Comparison of ENCODE assay signal across 12 cellular contexts in genomic region chr9:133677126-133678010, GRCh38. TPM values are rescaled to one million over a fixed set of nuclear protein-coding genes. Genes with fewer than 3 reads are reported as not detected.
DNase-seq lines count a peak whose midpoint lies in the region; ATAC-seq and TF ChIP-seq lines count a peak whose summit lies in the region.
"Had no signal": no experiment of that assay in that cellular context is flagged by ENCODE, and none has a peak within 500 bp of the region (broad histone marks: within the 10 kb centered on the region; RNA-seq: fewer than 3 reads in every experiment).

No MANE protein-coding gene starts in this region.

- DNase-seq in OCI-M1 (lab: John Stamatoyannopoulos, UW) = peak; percentile 27
- peak; percentile 63 for DNase-seq in activated CD4-positive, alpha-beta T cell treated with anti-CD3 and anti-CD28 coated beads, Interleukin-2, amount 50 U/mL, for 1 hour
- peak; percentile 26 for DNase-seq in activated naive CD8-positive, alpha-beta T cell treated with anti-CD3 and anti-CD28 coated beads for 36 hours
- peak; percentile 67 for DNase-seq in stimulated activated CD4-positive, alpha-beta T cell treated with anti-CD3 and anti-CD28 coated beads, Interleukin-1b, Interleukin-23, amount 100 ng/mL, for 48 hours
- no peak for DNase-seq in sciatic nerve (ENCODE audit: low spot score)
- DNase-seq in SIG-M5 treated with dmso at 0.1 percent for 504 hours (lab: John Stamatoyannopoulos, UW; ENCODE audit: unreplicated experiment) = no peak
- DNase-seq in endothelial cell (ENCODE audit: low spot score) = no peak
- DNase-seq in NCI-H2107 treated with DMSO at 0.1 percent for 48 hours (lab: John Stamatoyannopoulos, UW; ENCODE audit: unreplicated experiment) = no peak
- DNase-seq: hippocampal formation, NCI-H2081, transverse colon had no signal

- peaks cover 26% of the 10 kb centered on the region for H3K4me1 Mint-ChIP-seq in activated naive CD8-positive, alpha-beta T cell treated with anti-CD3 and anti-CD28 coated beads for 36 hours
- H3K4me1 Mint-ChIP-seq in endothelial cell (ENCODE audit: unreplicated experiment) = peaks cover 13% of the 10 kb centered on the region

- TF ChIP-seq CTCF in endothelial cell (IDR thresholded peaks at IDR 0.05; ENCODE audit: unreplicated experiment) = no peak

- H3K27ac Mint-ChIP-seq in activated naive CD8-positive, alpha-beta T cell treated with anti-CD3 and anti-CD28 coated beads for 36 hours = no peak overlapping the region
- H3K27ac Mint-ChIP-seq in endothelial cell (ENCODE audit: unreplicated experiment) = no peak overlapping the region

- H3K27me3 Mint-ChIP-seq in activated naive CD8-positive, alpha-beta T cell treated with anti-CD3 and anti-CD28 coated beads for 36 hours = no peaks in the 10 kb centered on the region
- H3K27me3 Mint-ChIP-seq in endothelial cell (ENCODE audit: unreplicated experiment) = peaks cover 9% of the 10 kb centered on the region

- peaks cover 4% of the 10 kb centered on the region for H3K36me3 Mint-ChIP-seq in activated naive CD8-positive, alpha-beta T cell treated with anti-CD3 and anti-CD28 coated beads for 36 hours
- H3K36me3 Mint-ChIP-seq in endothelial cell (ENCODE audit: low read depth, unreplicated experiment) = peaks cover 3% of the 10 kb centered on the region

- H3K4me3 Mint-ChIP-seq in activated naive CD8-positive, alpha-beta T cell treated with anti-CD3 and anti-CD28 coated beads for 36 hours = no peak overlapping the region
- no peak overlapping the region for H3K4me3 Mint-ChIP-seq in endothelial cell (ENCODE audit: unreplicated experiment)

- ATAC-seq in sciatic nerve = no peak

- intact Hi-C loops in sciatic nerve (cut with DNase I) = no loop called here

- H3K9me3 Mint-ChIP-seq in activated naive CD8-positive, alpha-beta T cell treated with anti-CD3 and anti-CD28 coated beads for 36 hours = no peaks in the 10 kb centered on the region
- H3K9me3 Mint-ChIP-seq in endothelial cell (ENCODE audit: unreplicated experiment) = no peaks in the 10 kb centered on the region

RNA-seq across cellular contexts. Expression of gene DBH, which starts 41.2 kb away (rescaled TPM):
- not detected for total RNA-seq in activated naive CD8-positive, alpha-beta T cell treated with anti-CD3 and anti-CD28 coated beads for 36 hours
- total RNA-seq in sciatic nerve (0.13 TPM), endothelial cell (ENCODE audit: unreplicated experiment) (0.08 TPM)
- total RNA-seq: HT-29, transverse colon had no signal

Comparison
In these comparisons a context has a peak if more than half of its experiments do, and no peak if none do; other contexts are left out.
1. DNase-seq: peak in OCI-M1 (single experiment), activated CD4-positive, alpha-beta T cell treated with anti-CD3 and anti-CD28 coated beads, Interleukin-2, amount 50 U/mL, for 1 hour (single experiment), activated naive CD8-positive, alpha-beta T cell treated with anti-CD3 and anti-CD28 coated beads for 36 hours (single experiment) and stimulated activated CD4-positive, alpha-beta T cell treated with anti-CD3 and anti-CD28 coated beads, Interleukin-1b, Interleukin-23, amount 100 ng/mL, for 48 hours (single experiment); none in sciatic nerve (single experiment), SIG-M5 treated with dmso at 0.1 percent for 504 hours (single experiment), endothelial cell (single experiment) and NCI-H2107 treated with DMSO at 0.1 percent for 48 hours (single experiment).